10 cellular contexts compared by ENCODE assay signal in the genomic region with DNA sequence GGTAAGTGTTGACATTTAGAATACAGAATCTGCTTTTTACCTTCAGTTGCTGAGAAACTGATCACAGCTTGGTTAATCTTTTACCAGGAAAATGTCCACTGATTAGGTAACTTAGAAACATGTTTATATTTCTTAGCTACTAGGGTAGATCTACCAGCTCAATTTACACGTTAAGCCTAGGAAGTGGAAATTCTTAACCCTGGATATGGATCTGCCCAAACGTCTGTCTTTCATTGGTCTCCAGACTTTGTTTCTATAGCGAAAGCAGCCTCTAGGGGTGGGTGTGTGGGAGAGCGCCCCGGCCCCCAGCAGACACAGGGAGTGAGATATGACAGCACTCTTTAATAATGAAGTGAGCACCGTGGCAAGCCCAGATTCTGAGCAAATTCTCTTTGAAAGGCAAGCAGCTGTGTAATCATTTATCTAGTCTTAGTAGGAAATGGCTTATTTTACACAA.
DNase-seq lines count a peak whose midpoint lies in the region; TF ChIP-seq lines count a peak whose summit lies in the region.
"Had no signal": no experiment of that assay in that cellular context is flagged by ENCODE, and none has a peak within 500 bp of the region (broad histone marks: within the 10 kb centered on the region; RNA-seq: fewer than 3 reads in every experiment).

No MANE protein-coding gene starts in this region.

- 25 to 34% (median 29%) methylated on average over 6 of the region's 6 CpGs for WGBS in stomach, 5 donors

- H3K27ac ChIP-seq in stomach, result peak overlapping the region; percentile 52 to 74 (median 61)
- H3K27ac ChIP-seq in right atrium auricular region, result peak overlapping the region in 1 of 2 donors; percentile 49
- no peak overlapping the region for H3K27ac ChIP-seq in ascending aorta

- H3K4me1 ChIP-seq in stomach (peaks cover 15 to 39% (median 23%) of the 10 kb centered on the region in 4 donors), right atrium auricular region (peaks cover 0 to 13% of the 10 kb centered on the region in 2 donors), ascending aorta (peaks cover 0 to 5% of the 10 kb centered on the region in 2 donors)

- TF ChIP-seq POLR2A in stomach (IDR thresholded peaks at IDR 0.05), result no peak

- no peaks in the 10 kb centered on the region for H3K9me3 ChIP-seq in stomach
- no peaks in the 10 kb centered on the region for H3K9me3 ChIP-seq in right atrium auricular region
- H3K9me3 ChIP-seq in ascending aorta, result peaks cover 0 to 6% of the 10 kb centered on the region in 2 donors

- DNase-seq in NCI-H82 (lab: John Stamatoyannopoulos, UW) (peak; percentile 51), NCI-H82 treated with DMSO at 0.1 percent for 48 hours (lab: John Stamatoyannopoulos, UW; ENCODE audit: unreplicated experiment) (no peak), SHP77 (lab: John Stamatoyannopoulos, UW) (peak; percentile 42 to 57), iris pigment epithelial cell (ENCODE audit: low read depth) (peak; percentile 33), stomach (no peak), NOMO-1 (lab: John Stamatoyannopoulos, UW; ENCODE audit: unreplicated experiment in 2 of 2) (no peak), right atrium auricular region (ENCODE audit: low spot score) (no peak), ascending aorta (ENCODE audit: low spot score in 2 of 2) (no peak)
- DNase-seq: activated CD4-positive, CD25-positive, alpha-beta regulatory T cell; NCI-H1105 had no signal

- no peaks in the 10 kb centered on the region for H3K27me3 ChIP-seq in stomach
- no peaks in the 10 kb centered on the region for H3K27me3 ChIP-seq in right atrium auricular region
- no peaks in the 10 kb centered on the region for H3K27me3 ChIP-seq in ascending aorta

- intact Hi-C loops in stomach (cut with DNase I; ENCODE audit: low total_unique reads), result no loop called here
- intact Hi-C loops in ascending aorta (cut with DNase I), result no loop called here

- no peaks in the 10 kb centered on the region for H3K36me3 ChIP-seq in stomach
- no peaks in the 10 kb centered on the region for H3K36me3 ChIP-seq in right atrium auricular region
- no peaks in the 10 kb centered on the region for H3K36me3 ChIP-seq in ascending aorta

- no peak overlapping the region for H3K4me3 ChIP-seq in stomach
- no peak overlapping the region for H3K4me3 ChIP-seq in right atrium auricular region
- no peak overlapping the region for H3K4me3 ChIP-seq in ascending aorta

- TF ChIP-seq CTCF in stomach (IDR thresholded peaks at IDR 0.05) (peak in 1 of 7 experiments; percentile 9), right atrium auricular region (IDR thresholded peaks at IDR 0.05) (no peak), ascending aorta (IDR thresholded peaks at IDR 0.05) (no peak)

- TF ChIP-seq EP300 in stomach (IDR thresholded peaks at IDR 0.05), result no peak

Comparison
In these comparisons a context has a peak if more than half of its experiments do, and no peak if none do; other contexts are left out.
1. DNase-seq: peak in NCI-H82 (single experiment), SHP77 (2 of 2) and iris pigment epithelial cell (single experiment); none in NCI-H82 treated with DMSO at 0.1 percent for 48 hours (single experiment), stomach (single experiment), NOMO-1 (0 of 2), right atrium auricular region (single experiment) and ascending aorta (0 of 2).
2. H3K27ac ChIP-seq: peak in stomach (5 of 5); none in ascending aorta (0 of 2).